ENCODE assay signal across 10 cellular contexts in genomic region chr3:11640009-11640673, GRCh38. TPM values are rescaled to one million over a fixed set of nuclear protein-coding genes. Genes with fewer than 3 reads are reported as not detected.
DNase-seq lines count a peak whose midpoint lies in the region; ATAC-seq and TF ChIP-seq lines count a peak whose summit lies in the region.
"Had no signal": no experiment of that assay in that cellular context is flagged by ENCODE, and none has a peak within 500 bp of the region (broad histone marks: within the 10 kb centered on the region; RNA-seq: fewer than 3 reads in every experiment).

No MANE protein-coding gene starts in this region.

- H3K27ac ChIP-seq in lower lobe of right lung (peak overlapping the region; percentile 87), thymus (ENCODE audit: low read depth) (peak overlapping the region; percentile 25)

- ATAC-seq in activated T-cell treated with anti-CD3 and anti-CD28 coated beads, Interleukin-2, amount 50 U/mL, for 4 hours, result no peak
- ATAC-seq in activated T-helper 17 cell treated with anti-CD3 and anti-CD28 coated beads, Interleukin-2, amount 50 U/mL, for 72 hours (replicated peaks), result no peak
- no peak for ATAC-seq in lower lobe of right lung
- no peak for ATAC-seq in HG02623 (IDR thresholded peaks at IDR 0.05; ENCODE audit: unreplicated experiment)
- ATAC-seq: HCT116 had no signal

- peak overlapping the region; percentile 48 for H3K4me3 Mint-ChIP-seq in activated T-cell treated with anti-CD3 and anti-CD28 coated beads, Interleukin-2, amount 50 U/mL, for 4 hours
- H3K4me3 Mint-ChIP-seq in activated T-helper 17 cell treated with anti-CD3 and anti-CD28 coated beads, Interleukin-2, amount 50 U/mL, for 72 hours, result peak overlapping the region; percentile 95

- H3K36me3 Mint-ChIP-seq in activated T-cell treated with anti-CD3 and anti-CD28 coated beads, Interleukin-2, amount 50 U/mL, for 4 hours (ENCODE audit: insufficient read depth), result peaks cover 5% of the 10 kb centered on the region
- H3K36me3 Mint-ChIP-seq in activated T-helper 17 cell treated with anti-CD3 and anti-CD28 coated beads, Interleukin-2, amount 50 U/mL, for 72 hours (ENCODE audit: low read depth), result peaks cover 42% of the 10 kb centered on the region

- H3K27me3 ChIP-seq in lower lobe of right lung (ENCODE audit: low read depth) (no peaks in the 10 kb centered on the region), thymus (ENCODE audit: control insufficient read depth, insufficient read depth) (no peaks in the 10 kb centered on the region)

- 88% methylated on average over 9 of the region's 9 CpGs for WGBS in thymus

- no peaks in the 10 kb centered on the region for H3K9me3 Mint-ChIP-seq in activated T-cell treated with anti-CD3 and anti-CD28 coated beads, Interleukin-2, amount 50 U/mL, for 4 hours
- no peaks in the 10 kb centered on the region for H3K9me3 Mint-ChIP-seq in activated T-helper 17 cell treated with anti-CD3 and anti-CD28 coated beads, Interleukin-2, amount 50 U/mL, for 72 hours

- H3K4me1 Mint-ChIP-seq in activated T-cell treated with anti-CD3 and anti-CD28 coated beads, Interleukin-2, amount 50 U/mL, for 4 hours (ENCODE audit: low read depth), result peaks cover 72% of the 10 kb centered on the region
- H3K4me1 Mint-ChIP-seq in activated T-helper 17 cell treated with anti-CD3 and anti-CD28 coated beads, Interleukin-2, amount 50 U/mL, for 72 hours, result peaks cover 30% of the 10 kb centered on the region

- no peak for DNase-seq in activated T-cell treated with anti-CD3 and anti-CD28 coated beads, Interleukin-2, amount 50 U/mL, for 4 hours
- DNase-seq in activated T-cell treated with anti-CD3 and anti-CD28 coated beads, Interleukin-2, amount 50 U/mL, for 1 hour, result no peak
- DNase-seq in lower lobe of right lung (no peak), GM20000 (ENCODE audit: low spot score) (no peak), foreskin melanocyte (no peak)
- DNase-seq: NCI-H1048 had no signal

- H3K36me3 ChIP-seq in lower lobe of right lung (no peaks in the 10 kb centered on the region), thymus (ENCODE audit: control insufficient read depth, insufficient read depth) (peaks cover 4% of the 10 kb centered on the region)

- H3K4me1 ChIP-seq in lower lobe of right lung (peaks cover 74% of the 10 kb centered on the region), thymus (ENCODE audit: control insufficient read depth, insufficient read depth, low read length) (peaks cover 28% of the 10 kb centered on the region)

- no peaks in the 10 kb centered on the region for H3K27me3 Mint-ChIP-seq in activated T-cell treated with anti-CD3 and anti-CD28 coated beads, Interleukin-2, amount 50 U/mL, for 4 hours (ENCODE audit: low read depth)
- no peaks in the 10 kb centered on the region for H3K27me3 Mint-ChIP-seq in activated T-helper 17 cell treated with anti-CD3 and anti-CD28 coated beads, Interleukin-2, amount 50 U/mL, for 72 hours

- intact Hi-C loops in lower lobe of right lung (cut with DNase I), result loop anchor here (5.0 kb wide), 1 partner anchor 263 kb away; no protein-coding TSS in a partner anchor

- no peak for TF ChIP-seq CTCF in lower lobe of right lung (IDR thresholded peaks at IDR 0.05)
- TF ChIP-seq CTCF in GM20000 (IDR thresholded peaks at IDR 0.05; ENCODE audit: extremely low read depth, missing control alignments), result no peak

- H3K27ac Mint-ChIP-seq in activated T-helper 17 cell treated with anti-CD3 and anti-CD28 coated beads, Interleukin-2, amount 50 U/mL, for 72 hours, result peak overlapping the region; percentile 63

- H3K4me3 ChIP-seq in lower lobe of right lung (no peak overlapping the region), thymus (ENCODE audit: low read length) (no peak overlapping the region)

- H3K9me3 ChIP-seq in lower lobe of right lung (no peaks in the 10 kb centered on the region), thymus (ENCODE audit: control insufficient read depth) (no peaks in the 10 kb centered on the region)

RNA-seq across cellular contexts. Expression of gene VGLL4, which starts 3.6 kb away (rescaled TPM):
- total RNA-seq in activated T-cell treated with anti-CD3 and anti-CD28 coated beads, Interleukin-2, amount 50 U/mL, for 4 hours, result 10 to 100 TPM; 26.0 to 30.0 (median 28.5) TPM
- 10 to 100 TPM; 34.3 to 42.4 TPM for total RNA-seq in activated T-helper 17 cell treated with anti-CD3 and anti-CD28 coated beads, Interleukin-2, amount 50 U/mL, for 72 hours
- total RNA-seq in lower lobe of right lung, result 45.5 TPM
- 47.0 TPM for polyA plus RNA-seq in thymus
